8 cellular contexts compared by ENCODE assay signal in the genomic region with DNA sequence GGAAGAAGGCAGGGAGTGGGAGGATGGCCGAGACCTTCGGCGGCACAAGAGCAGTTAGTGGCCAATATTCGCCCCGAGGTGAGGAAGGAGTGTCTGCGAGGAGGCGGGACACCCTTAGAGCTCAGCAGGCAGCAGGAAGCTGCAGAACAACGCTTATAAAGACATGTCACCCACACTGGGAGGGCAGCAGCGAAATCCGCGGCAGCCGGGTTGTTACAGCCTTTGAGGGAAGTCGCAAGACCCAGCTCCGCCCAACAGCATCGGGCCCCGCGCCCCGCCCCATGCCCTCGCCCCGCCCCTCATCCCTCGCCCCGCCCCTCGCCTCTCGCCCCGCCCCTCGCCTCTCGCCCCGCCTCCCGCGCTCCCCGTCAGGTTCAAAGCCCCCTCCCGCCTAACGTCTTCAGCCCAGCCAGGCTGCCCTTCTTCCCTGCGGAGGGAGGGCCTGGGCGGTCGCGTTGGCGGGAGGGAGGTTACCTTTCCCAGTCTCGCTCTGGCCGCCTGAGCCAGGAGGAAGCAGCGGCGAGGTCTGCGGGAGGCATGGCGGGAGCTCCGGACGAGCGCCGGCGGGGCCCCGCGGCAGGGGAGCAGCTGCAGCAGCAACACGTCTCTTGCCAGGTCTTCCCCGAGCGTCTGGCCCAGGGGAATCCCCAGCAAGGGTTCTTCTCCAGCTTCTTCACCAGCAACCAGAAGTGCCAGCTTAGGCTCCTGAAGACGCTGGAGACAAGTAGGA. TPM values are rescaled to one million over a fixed set of nuclear protein-coding genes. Genes with fewer than 3 reads are reported as not detected.
DNase-seq lines count a peak whose midpoint lies in the region; ATAC-seq and TF ChIP-seq lines count a peak whose summit lies in the region.

A gene with protein sequence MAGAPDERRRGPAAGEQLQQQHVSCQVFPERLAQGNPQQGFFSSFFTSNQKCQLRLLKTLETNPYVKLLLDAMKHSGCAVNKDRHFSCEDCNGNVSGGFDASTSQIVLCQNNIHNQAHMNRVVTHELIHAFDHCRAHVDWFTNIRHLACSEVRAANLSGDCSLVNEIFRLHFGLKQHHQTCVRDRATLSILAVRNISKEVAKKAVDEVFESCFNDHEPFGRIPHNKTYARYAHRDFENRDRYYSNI (plus strand): TSS at position 403 of the 730 bp plus-strand sequence. CDS start 135 bp downstream, at position 538.

- intact Hi-C loops in natural killer cell (cut with micrococcal nuclease), result no loop called here

- peak within 1 kb of the TSS; percentile 87 for H3K27ac Mint-ChIP-seq in activated T-helper 17 cell treated with anti-CD3 and anti-CD28 coated beads, Interleukin-2, amount 50 U/mL, for 72 hours
- H3K27ac Mint-ChIP-seq in natural killer cell, result peak within 1 kb of the TSS; percentile 95 to 99

- peak; percentile 89 for ATAC-seq in activated T-helper 17 cell treated with anti-CD3 and anti-CD28 coated beads, Interleukin-2, amount 50 U/mL, for 72 hours (replicated peaks)
- peak; percentile 87 to 97 (median 92) for ATAC-seq in natural killer cell

- TF ChIP-seq CTCF in LNCaP clone FGC (IDR thresholded peaks at IDR 0.05; ENCODE audit: control insufficient read depth, extremely low read depth, insufficient read depth) (no peak), fibroblast of mammary gland (conservative IDR thresholded peaks at IDR 0.05; ENCODE audit: control insufficient read depth, insufficient read depth, low read depth, low read length) (no peak), natural killer cell (IDR thresholded peaks at IDR 0.05) (no peak)

- no peaks in the 10 kb centered on the region for H3K36me3 Mint-ChIP-seq in activated T-helper 17 cell treated with anti-CD3 and anti-CD28 coated beads, Interleukin-2, amount 50 U/mL, for 72 hours (ENCODE audit: low read depth)
- no peaks in the 10 kb centered on the region for H3K36me3 Mint-ChIP-seq in natural killer cell

- no peaks in the 10 kb centered on the region for H3K27me3 Mint-ChIP-seq in activated T-helper 17 cell treated with anti-CD3 and anti-CD28 coated beads, Interleukin-2, amount 50 U/mL, for 72 hours
- no peaks in the 10 kb centered on the region for H3K27me3 Mint-ChIP-seq in natural killer cell (ENCODE audit: low read depth in 2 of 2)

- no peaks in the 10 kb centered on the region for H3K9me3 Mint-ChIP-seq in activated T-helper 17 cell treated with anti-CD3 and anti-CD28 coated beads, Interleukin-2, amount 50 U/mL, for 72 hours
- no peaks in the 10 kb centered on the region for H3K9me3 Mint-ChIP-seq in natural killer cell

- peak within 1 kb of the TSS; percentile 84 for H3K4me3 Mint-ChIP-seq in activated T-helper 17 cell treated with anti-CD3 and anti-CD28 coated beads, Interleukin-2, amount 50 U/mL, for 72 hours
- H3K4me3 Mint-ChIP-seq in natural killer cell, result peak within 1 kb of the TSS; percentile 96

- H3K4me1 Mint-ChIP-seq in activated T-helper 17 cell treated with anti-CD3 and anti-CD28 coated beads, Interleukin-2, amount 50 U/mL, for 72 hours, result peaks cover 24% of the 10 kb centered on the region
- H3K4me1 Mint-ChIP-seq in natural killer cell, result peaks cover 32 to 39% of the 10 kb centered on the region in 2 donors

- DNase-seq in EH (ENCODE audit: low read depth) (peak; percentile 91), H4 (ENCODE audit: low spot score) (peak; percentile 92), LNCaP clone FGC (ENCODE audit: low read depth) (peak; percentile 87), RPMI8226 (peak; percentile 92), fibroblast of mammary gland (ENCODE audit: low read depth) (peak; percentile 81), natural killer cell (peak; percentile 90)
- peak; percentile 88 to 93 (median 92) for DNase-seq in stimulated activated naive CD4-positive, alpha-beta T cell (lab: John Stamatoyannopoulos, UW)

- H3K4me3 ChIP-seq in LNCaP clone FGC (ENCODE audit: low read depth, low read length), result peak within 1 kb of the TSS; percentile 85
- peak within 1 kb of the TSS; percentile 78 for H3K4me3 ChIP-seq in fibroblast of mammary gland (ENCODE audit: control insufficient read depth, low read depth, low read length)

RNA-seq across cellular contexts. Expression of the gene that starts here (rescaled TPM):
- 28.7 and 30.0 TPM in 2 replicates for total RNA-seq in H4 (2014; rRNA removed; shearing (Covaris generic))
- total RNA-seq in activated T-helper 17 cell treated with anti-CD3 and anti-CD28 coated beads, Interleukin-2, amount 50 U/mL, for 72 hours, result 10 to 100 TPM; 13.5 to 19.4 TPM
- total RNA-seq in natural killer cell, result 1 to 10 TPM; 4.9 to 8.8 (median 6.3) TPM

Comparison
In these comparisons a context has a peak if more than half of its experiments do, and no peak if none do; other contexts are left out.
1. Peak in every context shown above with its lines: DNase-seq, ATAC-seq and H3K4me3 ChIP-seq.